8 cellular contexts compared by ENCODE assay signal in genomic region chr3:61560452-61561373, GRCh38. TPM values are rescaled to one million over a fixed set of nuclear protein-coding genes. Genes with fewer than 3 reads are reported as not detected.
DNase-seq lines count a peak whose midpoint lies in the region; ATAC-seq and TF ChIP-seq lines count a peak whose summit lies in the region.

No MANE protein-coding gene starts in this region.

- TF ChIP-seq CTCF in omental fat pad (IDR thresholded peaks at IDR 0.05) = no peak

- H3K27ac Mint-ChIP-seq in activated naive CD4-positive, alpha-beta T cell treated with anti-CD3 and anti-CD28 coated beads, Interleukin-2, amount 10 ng/mL, durations not matched to agents 7 days and 5 days = peak overlapping the region; percentile 19
- H3K27ac Mint-ChIP-seq in activated naive CD8-positive, alpha-beta T cell treated with anti-CD3 and anti-CD28 coated beads for 36 hours = no peak overlapping the region

- H3K4me1 Mint-ChIP-seq in activated naive CD4-positive, alpha-beta T cell treated with anti-CD3 and anti-CD28 coated beads, Interleukin-2, amount 10 ng/mL, durations not matched to agents 7 days and 5 days = peaks cover 20% of the 10 kb centered on the region
- H3K4me1 Mint-ChIP-seq in activated naive CD8-positive, alpha-beta T cell treated with anti-CD3 and anti-CD28 coated beads for 36 hours = peaks cover 16% of the 10 kb centered on the region

- H3K36me3 Mint-ChIP-seq in activated naive CD4-positive, alpha-beta T cell treated with anti-CD3 and anti-CD28 coated beads, Interleukin-2, amount 10 ng/mL, durations not matched to agents 7 days and 5 days = no peaks in the 10 kb centered on the region
- no peaks in the 10 kb centered on the region for H3K36me3 Mint-ChIP-seq in activated naive CD8-positive, alpha-beta T cell treated with anti-CD3 and anti-CD28 coated beads for 36 hours

- ATAC-seq in HG02759 (IDR thresholded peaks at IDR 0.05; ENCODE audit: unreplicated experiment) (peak; percentile 40), Right ventricle myocardium inferior (peak; percentile 54), omental fat pad (ENCODE audit: low FRiP score) (peak; percentile 55)

- peak; percentile 70 for DNase-seq in activated naive CD4-positive, alpha-beta T cell treated with anti-CD3 and anti-CD28 coated beads, Interleukin-2, amount 10 ng/mL, durations not matched to agents 7 days and 5 days
- DNase-seq in activated naive CD4-positive, alpha-beta T cell treated with Interleukin-2 at 50 U/mL for 16 hours = no peak
- DNase-seq in NCI-H2196 treated with DMSO at 0.1 percent for 48 hours (lab: John Stamatoyannopoulos, UW; ENCODE audit: unreplicated experiment) (peak; percentile 13), Right ventricle myocardium inferior (ENCODE audit: missing footprints) (peak; percentile 90), omental fat pad (ENCODE audit: low spot score) (peak; percentile 36), T-helper 9 cell (no peak)
- peak; percentile 38 for DNase-seq in activated naive CD8-positive, alpha-beta T cell treated with anti-CD3 and anti-CD28 coated beads for 36 hours

- CTCF ChIA-PET in activated naive CD4-positive, alpha-beta T cell treated with anti-CD3 and anti-CD28 coated beads, Interleukin-2, amount 10 ng/mL, durations not matched to agents 7 days and 5 days (lab: Charles Lee) = no interaction called here

- H3K4me3 Mint-ChIP-seq in activated naive CD4-positive, alpha-beta T cell treated with anti-CD3 and anti-CD28 coated beads, Interleukin-2, amount 10 ng/mL, durations not matched to agents 7 days and 5 days = peak overlapping the region; percentile 76
- H3K4me3 Mint-ChIP-seq in activated naive CD8-positive, alpha-beta T cell treated with anti-CD3 and anti-CD28 coated beads for 36 hours = peak overlapping the region; percentile 79

- peaks cover 82% of the 10 kb centered on the region for H3K27me3 Mint-ChIP-seq in activated naive CD4-positive, alpha-beta T cell treated with anti-CD3 and anti-CD28 coated beads, Interleukin-2, amount 10 ng/mL, durations not matched to agents 7 days and 5 days
- H3K27me3 Mint-ChIP-seq in activated naive CD8-positive, alpha-beta T cell treated with anti-CD3 and anti-CD28 coated beads for 36 hours = peaks cover 81% of the 10 kb centered on the region

- H3K9me3 Mint-ChIP-seq in activated naive CD4-positive, alpha-beta T cell treated with anti-CD3 and anti-CD28 coated beads, Interleukin-2, amount 10 ng/mL, durations not matched to agents 7 days and 5 days = peaks cover 2% of the 10 kb centered on the region
- no peaks in the 10 kb centered on the region for H3K9me3 Mint-ChIP-seq in activated naive CD8-positive, alpha-beta T cell treated with anti-CD3 and anti-CD28 coated beads for 36 hours

- intact Hi-C loops in Right ventricle myocardium inferior (cut with DNase I) = loop anchor here (2.0 to 5.0 kb wide), 5 partner anchors 162 to 597 kb away; no protein-coding TSS in a partner anchor

RNA-seq across cellular contexts. Expression of gene PTPRG, which starts 0.7 kb away (rescaled TPM):
- total RNA-seq in activated naive CD8-positive, alpha-beta T cell treated with anti-CD3 and anti-CD28 coated beads for 36 hours = under 1 TPM; 0.06 to 0.16 TPM
- total RNA-seq in Right ventricle myocardium inferior (34.1 TPM), omental fat pad (100 to 1,000 TPM in 3 of 4 donors, 10 to 100 TPM in 1; 90.0 to 172 (median 104) TPM)

Comparison
In these comparisons a context has a peak if more than half of its experiments do, and no peak if none do; other contexts are left out.
1. DNase-seq: peak in activated naive CD4-positive, alpha-beta T cell treated with anti-CD3 and anti-CD28 coated beads, Interleukin-2, amount 10 ng/mL, durations not matched to agents 7 days and 5 days (single experiment), NCI-H2196 treated with DMSO at 0.1 percent for 48 hours (single experiment), activated naive CD8-positive, alpha-beta T cell treated with anti-CD3 and anti-CD28 coated beads for 36 hours (single experiment), Right ventricle myocardium inferior (single experiment) and omental fat pad (single experiment); none in activated naive CD4-positive, alpha-beta T cell treated with Interleukin-2 at 50 U/mL for 16 hours (single experiment) and T-helper 9 cell (single experiment).
2. RNA of gene PTPRG, which starts 0.7 kb away (total RNA-seq): 90.0 to 172 TPM in omental fat pad and 34.1 TPM in Right ventricle myocardium inferior (single experiment); 0.06 to 0.16 TPM in activated naive CD8-positive, alpha-beta T cell treated with anti-CD3 and anti-CD28 coated beads for 36 hours; every median in the first group is over 10 times any median in the second.
3. Peak in every context shown above with its lines, with median percentiles within 50 percentile points of each other: ATAC-seq.